Comparison of ENCODE assay signal across 8 cellular contexts in the genomic region with DNA sequence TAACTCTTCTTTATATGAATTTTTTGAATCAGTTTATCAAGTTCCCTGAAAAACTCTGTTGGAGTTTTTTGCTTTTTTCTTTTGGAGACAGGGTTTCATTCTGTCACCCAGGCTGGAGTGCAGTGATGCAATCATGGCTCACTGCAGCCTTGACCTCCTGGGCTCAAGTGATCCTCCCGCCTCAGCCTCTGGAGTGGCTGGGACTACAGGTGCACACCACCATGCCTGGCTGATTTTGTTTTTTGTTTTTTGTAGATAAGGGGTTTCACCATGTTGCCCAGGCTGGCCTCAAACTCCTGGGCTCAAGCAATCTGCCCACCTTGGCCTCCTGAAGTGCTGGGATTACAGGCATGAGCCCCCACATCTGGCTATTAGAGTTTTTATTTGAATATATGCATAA. TPM values are rescaled to one million over a fixed set of nuclear protein-coding genes. Genes with fewer than 3 reads are reported as not detected.
"Had no signal": no experiment of that assay in that cellular context is flagged by ENCODE, and none has a peak within 500 bp of the region (broad histone marks: within the 10 kb centered on the region; RNA-seq: fewer than 3 reads in every experiment).

No MANE protein-coding gene starts in this region.

RNA-seq across cellular contexts. Expression of a gene that starts 2.1 kb away (rescaled TPM):
- total RNA-seq: endodermal cell had no signal

RNA-seq across cellular contexts. Expression of a gene that starts 47.0 kb away (rescaled TPM):
- total RNA-seq: endodermal cell, ovary, renal cortical epithelial cell, sigmoid colon, skeletal muscle tissue, thoracic aorta had no signal
- polyA plus RNA-seq: psoas muscle, right cardiac atrium had no signal
